In the genomic region with DNA sequence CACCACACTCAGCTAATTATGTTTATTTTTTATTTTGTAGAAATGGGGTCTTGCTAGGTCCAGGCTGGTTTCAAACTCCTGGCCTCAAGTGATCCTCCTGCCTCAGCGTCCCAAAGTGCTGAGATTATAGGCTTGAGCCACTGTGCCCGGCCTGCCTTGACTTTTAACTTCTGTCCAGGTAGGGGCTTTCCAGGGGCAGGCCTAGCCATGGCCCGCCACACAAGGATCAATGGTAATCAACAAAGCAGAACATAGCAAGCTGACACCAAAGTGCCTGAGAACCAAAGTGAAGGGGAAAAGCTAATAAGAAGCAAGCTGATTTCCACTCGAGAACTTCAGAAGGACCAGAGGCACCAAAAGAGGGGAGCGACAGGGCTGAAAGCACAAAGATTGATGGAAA, we compare ENCODE assay signal across 1 cellular context.
TF ChIP-seq lines count a peak whose summit lies in the region.

No MANE protein-coding gene starts in this region.

TF ChIP-seq in H1, 55 proteins besides CTCF, POLR2A, EP300 and RAD21 (continued from another document):
- TF ChIP-seq CBX5 (IDR thresholded peaks at IDR 0.05; ENCODE audit: low read depth, low read length) (no peak), ATF2 (IDR thresholded peaks at IDR 0.05; ENCODE audit: low read length) (no peak), GABPA (IDR thresholded peaks at IDR 0.05; ENCODE audit: borderline replicate concordance, insufficient read depth, low read length) (no peak), CBX8 (IDR thresholded peaks at IDR 0.05; ENCODE audit: borderline replicate concordance, low read depth, low read length) (no peak), TBP (IDR thresholded peaks at IDR 0.05; ENCODE audit: low read depth, low read length) (no peak), RFX5 (IDR thresholded peaks at IDR 0.05; ENCODE audit: borderline replicate concordance, low read depth, low read length) (no peak), SIRT6 (IDR thresholded peaks at IDR 0.05; ENCODE audit: low read length) (no peak), MAFK (IDR thresholded peaks at IDR 0.05; ENCODE audit: low read depth, low read length) (no peak), JUN (IDR thresholded peaks at IDR 0.05; ENCODE audit: low read depth, low read length) (no peak), CTBP2 (IDR thresholded peaks at IDR 0.05; ENCODE audit: borderline replicate concordance, insufficient read depth, insufficient read length, low read length) (no peak), NRF1 (IDR thresholded peaks at IDR 0.05; ENCODE audit: low read depth, low read length) (no peak), USF2 (IDR thresholded peaks at IDR 0.05; ENCODE audit: low read length) (no peak), NANOG (IDR thresholded peaks at IDR 0.05; ENCODE audit: insufficient read depth, low read depth, low read length, poor library complexity, severe bottlenecking) (no peak), TAF7 (optimal IDR thresholded peaks at IDR 0.05; ENCODE audit: borderline replicate concordance, low read depth, low read length) (no peak), KDM4A (IDR thresholded peaks at IDR 0.05; ENCODE audit: low read depth, low read length, severe bottlenecking) (no peak)
TF ChIP-seq in H1: peak in this region for 0.
